In genomic region chr1:1996207-1996651, GRCh38 we compare ENCODE assay signal across 15 cellular contexts. TPM values are rescaled to one million over a fixed set of nuclear protein-coding genes. Genes with fewer than 3 reads are reported as not detected.
A peak's percentile ranks its signal among the peaks of the same experiment; 100 is the strongest.
DNase-seq lines count a peak whose midpoint lies in the region; ATAC-seq and TF ChIP-seq lines count a peak whose summit lies in the region.
"Had no signal": no experiment of that assay in that cellular context is flagged by ENCODE, and none has a peak within 500 bp of the region (broad histone marks: within the 10 kb centered on the region; RNA-seq: fewer than 3 reads in every experiment).

No MANE protein-coding gene starts in this region.

- no peak for DNase-seq in activated CD4-positive, alpha-beta T cell treated with anti-CD3 and anti-CD28 coated beads, Interleukin-2, amount 10 ng/mL, durations not matched to agents 7 days and 5 days
- no peak for DNase-seq in activated CD4-positive, alpha-beta T cell treated with anti-CD3 and anti-CD28 coated beads for 48 hours
- DNase-seq in OCI-M1 (lab: John Stamatoyannopoulos, UW): peak; percentile 81
- peak; percentile 19 for DNase-seq in choroid plexus epithelial cell (ENCODE audit: low read depth)
- DNase-seq in pons (ENCODE audit: low spot score): peak; percentile 63
- DNase-seq in activated naive CD4-positive, alpha-beta T cell treated with anti-CD3 and anti-CD28 coated beads, Interleukin-2, amount 50 U/mL, for 72 hours (ENCODE audit: low spot score in 2 of 2): no peak
- DNase-seq in WERI-Rb-1: no peak
- DNase-seq in cerebellar cortex (ENCODE audit: low spot score): no peak
- DNase-seq: body of pancreas; heart right ventricle; occipital lobe; stimulated activated CD4-positive, alpha-beta T cell treated with anti-CD3 and anti-CD28 coated beads, Interleukin-12 subunit alpha, Interleukin-12 subunit beta, amount 100 ng/mL, for 4 hours had no signal

- POLR2A ChIA-PET in activated CD4-positive, alpha-beta T cell treated with anti-CD3 and anti-CD28 coated beads, Interleukin-2, amount 10 ng/mL, durations not matched to agents 7 days and 5 days (lab: Charles Lee): interaction anchor here (0.6 kb wide), 1 partner anchor 9 kb away, joined by 3 read pairs; no protein-coding TSS in a partner anchor

- no peaks in the 10 kb centered on the region for H3K9me3 ChIP-seq in WERI-Rb-1 (ENCODE audit: severe bottlenecking)
- H3K9me3 ChIP-seq: A549, body of pancreas, heart right ventricle, upper lobe of left lung had no signal

- H3K27ac Mint-ChIP-seq in activated CD4-positive, alpha-beta T cell treated with anti-CD3 and anti-CD28 coated beads, Interleukin-2, amount 10 ng/mL, durations not matched to agents 7 days and 5 days: peak overlapping the region; percentile 61
- H3K27ac Mint-ChIP-seq in activated naive CD4-positive, alpha-beta T cell treated with anti-CD3 and anti-CD28 coated beads, Interleukin-2, amount 50 U/mL, for 72 hours: peak overlapping the region in 1 of 2 donors; percentile 60

- no peaks in the 10 kb centered on the region for H3K36me3 Mint-ChIP-seq in activated CD4-positive, alpha-beta T cell treated with anti-CD3 and anti-CD28 coated beads, Interleukin-2, amount 10 ng/mL, durations not matched to agents 7 days and 5 days (ENCODE audit: low read depth)
- no peaks in the 10 kb centered on the region for H3K36me3 Mint-ChIP-seq in activated naive CD4-positive, alpha-beta T cell treated with anti-CD3 and anti-CD28 coated beads, Interleukin-2, amount 50 U/mL, for 72 hours

- CTCF ChIA-PET in activated CD4-positive, alpha-beta T cell treated with anti-CD3 and anti-CD28 coated beads, Interleukin-2, amount 10 ng/mL, durations not matched to agents 7 days and 5 days (lab: Charles Lee): no interaction called here

- no peaks in the 10 kb centered on the region for H3K36me3 ChIP-seq in WERI-Rb-1
- H3K36me3 ChIP-seq: heart right ventricle, upper lobe of left lung had no signal

- no peak for ATAC-seq in activated naive CD4-positive, alpha-beta T cell treated with anti-CD3 and anti-CD28 coated beads, Interleukin-2, amount 50 U/mL, for 72 hours
- ATAC-seq: A549, body of pancreas, Panc1 had no signal

- H3K4me1 Mint-ChIP-seq in activated CD4-positive, alpha-beta T cell treated with anti-CD3 and anti-CD28 coated beads, Interleukin-2, amount 10 ng/mL, durations not matched to agents 7 days and 5 days: peaks cover 12% of the 10 kb centered on the region

- peaks cover 11% of the 10 kb centered on the region for H3K27me3 Mint-ChIP-seq in activated CD4-positive, alpha-beta T cell treated with anti-CD3 and anti-CD28 coated beads, Interleukin-2, amount 10 ng/mL, durations not matched to agents 7 days and 5 days

- H3K27ac ChIP-seq in WERI-Rb-1: no peak overlapping the region
- H3K27ac ChIP-seq: A549, body of pancreas had no signal

- TF ChIP-seq CTCF in choroid plexus epithelial cell (conservative IDR thresholded peaks at IDR 0.05; ENCODE audit: low read depth, low read length) (no peak), WERI-Rb-1 (IDR thresholded peaks at IDR 0.05; ENCODE audit: low read depth, low read length) (no peak)

- H3K4me3 ChIP-seq in choroid plexus epithelial cell (ENCODE audit: low read depth, low read length) (no peak overlapping the region), WERI-Rb-1 (ENCODE audit: low read depth, low read length) (no peak overlapping the region)
- H3K4me3 ChIP-seq: A549, body of pancreas, heart right ventricle, upper lobe of left lung had no signal

- H3K27me3 ChIP-seq in WERI-Rb-1 (ENCODE audit: insufficient read depth, low read depth, severe bottlenecking): no peaks in the 10 kb centered on the region
- H3K27me3 ChIP-seq: body of pancreas, upper lobe of left lung had no signal

- no peak overlapping the region for H3K4me3 Mint-ChIP-seq in activated CD4-positive, alpha-beta T cell treated with anti-CD3 and anti-CD28 coated beads, Interleukin-2, amount 10 ng/mL, durations not matched to agents 7 days and 5 days

- H3K9me3 Mint-ChIP-seq in activated CD4-positive, alpha-beta T cell treated with anti-CD3 and anti-CD28 coated beads, Interleukin-2, amount 10 ng/mL, durations not matched to agents 7 days and 5 days: no peaks in the 10 kb centered on the region
- H3K9me3 Mint-ChIP-seq in activated naive CD4-positive, alpha-beta T cell treated with anti-CD3 and anti-CD28 coated beads, Interleukin-2, amount 50 U/mL, for 72 hours: no peaks in the 10 kb centered on the region

RNA-seq across cellular contexts. Expression of gene CFAP74, which starts 7.4 kb away (rescaled TPM):
- total RNA-seq in activated CD4-positive, alpha-beta T cell treated with anti-CD3 and anti-CD28 coated beads, Interleukin-2, amount 10 ng/mL, durations not matched to agents 7 days and 5 days: not detected
- total RNA-seq in activated naive CD4-positive, alpha-beta T cell treated with anti-CD3 and anti-CD28 coated beads, Interleukin-2, amount 50 U/mL, for 72 hours: not detected
- total RNA-seq: heart right ventricle had no signal

RNA-seq across cellular contexts. Expression of gene GABRD, which starts 22.9 kb away (rescaled TPM):
- not detected for total RNA-seq in activated CD4-positive, alpha-beta T cell treated with anti-CD3 and anti-CD28 coated beads, Interleukin-2, amount 10 ng/mL, durations not matched to agents 7 days and 5 days
- total RNA-seq in activated naive CD4-positive, alpha-beta T cell treated with anti-CD3 and anti-CD28 coated beads, Interleukin-2, amount 50 U/mL, for 72 hours: not detected
- total RNA-seq: body of pancreas had no signal

RNA-seq across cellular contexts. Expression of gene PRKCZ, which starts 54.0 kb away (rescaled TPM):
- 1 to 10 TPM; 5.1 to 5.6 TPM for total RNA-seq in activated CD4-positive, alpha-beta T cell treated with anti-CD3 and anti-CD28 coated beads, Interleukin-2, amount 10 ng/mL, durations not matched to agents 7 days and 5 days
- total RNA-seq in activated naive CD4-positive, alpha-beta T cell treated with anti-CD3 and anti-CD28 coated beads, Interleukin-2, amount 50 U/mL, for 72 hours: 10 to 100 TPM; 11.8 to 22.4 TPM

Comparison
In these comparisons a context has a peak if more than half of its experiments do, and no peak if none do; other contexts are left out.
1. DNase-seq: peak in OCI-M1 (single experiment), choroid plexus epithelial cell (single experiment) and pons (single experiment); none in activated CD4-positive, alpha-beta T cell treated with anti-CD3 and anti-CD28 coated beads, Interleukin-2, amount 10 ng/mL, durations not matched to agents 7 days and 5 days (single experiment), activated CD4-positive, alpha-beta T cell treated with anti-CD3 and anti-CD28 coated beads for 48 hours (single experiment), activated naive CD4-positive, alpha-beta T cell treated with anti-CD3 and anti-CD28 coated beads, Interleukin-2, amount 50 U/mL, for 72 hours (0 of 2), WERI-Rb-1 (single experiment) and cerebellar cortex (single experiment).